Comparison of ENCODE assay signal across 20 cellular contexts in genomic region chr3:153835540-153835939, GRCh38.
A peak's percentile ranks its signal among the peaks of the same experiment; 100 is the strongest.
DNase-seq lines count a peak whose midpoint lies in the region; ATAC-seq, FAIRE-seq and TF ChIP-seq lines count a peak whose summit lies in the region.
"Had no signal": no experiment of that assay in that cellular context is flagged by ENCODE, and none has a peak within 500 bp of the region (broad histone marks: within the 10 kb centered on the region; RNA-seq: fewer than 3 reads in every experiment).

No MANE protein-coding gene starts in this region.

- H3K79me2 ChIP-seq in GM12878 (ENCODE audit: control insufficient read depth, insufficient read depth, low read length) = no peaks in the 10 kb centered on the region

- FAIRE-seq in GM12878 (lab: Jason Lieb, UNC) = no peak
- FAIRE-seq: bronchial epithelial cell, GM18507 had no signal

- SMC1A ChIA-PET in GM12878 (lab: Charles Lee; ENCODE audit: uncharacterized antibody, unreplicated experiment) = interaction anchor here (0.6 to 2.6 kb wide), 8 partner anchors 9 to 188 kb away, joined by 3 to 10 read pairs (median 4); no protein-coding TSS in a partner anchor

- H3K4me1 ChIP-seq in GM12878 (ENCODE audit: control insufficient read depth, insufficient read depth, low read length) = no peaks in the 10 kb centered on the region
- H3K4me1 ChIP-seq: HAP-1, Peyer's patch, upper lobe of right lung had no signal

- no peak for TF ChIP-seq POLR2A in GM12878 (IDR thresholded peaks at IDR 0.05; ENCODE audit: low read depth, low read length)

- ATAC-seq in GM19438 (IDR thresholded peaks at IDR 0.05; ENCODE audit: low read depth, unreplicated experiment) (peak; percentile 65), HG02885 (IDR thresholded peaks at IDR 0.05; ENCODE audit: poor library complexity, unreplicated experiment) (peak; percentile 74), GM12878 (peak; percentile 65), HG03045 (IDR thresholded peaks at IDR 0.05; ENCODE audit: unreplicated experiment) (no peak), GM19324 (IDR thresholded peaks at IDR 0.05; ENCODE audit: low FRiP score, unreplicated experiment) (no peak), HG02970 (IDR thresholded peaks at IDR 0.05; ENCODE audit: low FRiP score, unreplicated experiment) (no peak)
- ATAC-seq: upper lobe of right lung had no signal

- H3K9me3 ChIP-seq in GM12878 (replicated peaks; ENCODE audit: control insufficient read depth, insufficient read depth, low read length) = no peaks in the 10 kb centered on the region
- H3K9me3 ChIP-seq: HAP-1, MG63, Peyer's patch, upper lobe of right lung had no signal

- no peak overlapping the region for H3K27ac ChIP-seq in GM12878 (ENCODE audit: control insufficient read depth, insufficient read depth)
- H3K27ac ChIP-seq: HL-60, Peyer's patch, upper lobe of right lung had no signal

- RAD21 ChIA-PET in GM12878 (lab: Charles Lee; ENCODE audit: unreplicated experiment) = interaction anchor here (0.5 to 1.8 kb wide), 5 partner anchors 18 to 182 kb away, joined by 3 to 9 read pairs (median 3); no protein-coding TSS in a partner anchor

- WGBS in GM12878 (ENCODE audit: insufficient coverage, insufficient replicate concordance, low lambda C conversion rate, missing lambda C conversion rate) = 3% methylated on average over 3 of the region's 3 CpGs

- H3K4me3 ChIP-seq in GM12878 = no peak overlapping the region
- H3K4me3 ChIP-seq: HAP-1, lung, MG63, Peyer's patch, upper lobe of right lung had no signal

- TF ChIP-seq CTCF in GM12878 (IDR thresholded peaks at IDR 0.05 in 2 of 3, conservative IDR thresholded peaks at IDR 0.05 in 1 of 3; ENCODE audit: control insufficient read depth in 2 of 3, extremely low read depth in 1 of 3, insufficient read depth in 1 of 3, low read depth in 3 of 3, low read length in 3 of 3) = peak in 2 of 3 experiments; percentile 12 to 25; a peak in 3 of 6 replicates

- no peak for TF ChIP-seq EP300 in GM12878 (IDR thresholded peaks at IDR 0.05; ENCODE audit: borderline replicate concordance in 1 of 2, control insufficient read depth in 1 of 2, low read depth in 2 of 2, low read length in 2 of 2)

- H3K9ac ChIP-seq in GM12878 (ENCODE audit: control insufficient read depth, insufficient read depth, low read length) = no peak overlapping the region

- in situ Hi-C loops in GM12878 (cut with MboI) = no loop called here

- no peaks in the 10 kb centered on the region for H4K20me1 ChIP-seq in GM12878 (ENCODE audit: control insufficient read depth, insufficient read depth)

- DNase-seq in D341Med (ENCODE audit: low spot score) (peak; percentile 20), GM12878 (ENCODE audit: low read depth, low spot score) (no peak), COLO668 (lab: John Stamatoyannopoulos, UW; ENCODE audit: unreplicated experiment) (no peak)
- DNase-seq: activated CD4-positive, alpha-beta memory T cell treated with anti-CD3 and anti-CD28 coated beads, Interleukin-2, amount 10 ng/mL, durations not matched to agents 7 days and 5 days; DMS 273 treated with DMSO at 0.1 percent for 48 hours; head of caudate nucleus; MG63; Peyer's patch; T-helper 9 cell; upper lobe of right lung had no signal

- no peaks in the 10 kb centered on the region for H3K36me3 ChIP-seq in GM12878 (ENCODE audit: control insufficient read depth in 2 of 2, insufficient read depth in 2 of 2, low read length in 1 of 2)
- H3K36me3 ChIP-seq: HAP-1, MG63, Peyer's patch, upper lobe of right lung had no signal

- no peak overlapping the region for H3K4me2 ChIP-seq in GM12878 (ENCODE audit: control insufficient read depth, insufficient read depth)

- H2AFZ ChIP-seq in GM12878 (ENCODE audit: control insufficient read depth, low read depth, low read length) = no peak overlapping the region

- H3K27me3 ChIP-seq in GM12878 (replicated peaks in 1 of 2; ENCODE audit: control insufficient read depth in 2 of 2, insufficient read depth in 2 of 2, low read length in 1 of 2) = no peaks in the 10 kb centered on the region
- H3K27me3 ChIP-seq: MG63, Peyer's patch, upper lobe of right lung had no signal

- no peak for TF ChIP-seq RAD21 in GM12878 (IDR thresholded peaks at IDR 0.05; ENCODE audit: insufficient read depth, low read depth, low read length)

- BruUV-seq in GM12878 (replicated peaks; lab: Mats Ljungman, UMichigan) = no TSS peak

- CTCF ChIA-PET in GM12878 (lab: Yijun Ruan, JAX) = interaction anchor here (0.6 to 2.5 kb wide), 14 partner anchors 9 to 830 kb away, joined by 3 to 7 read pairs (median 3); no protein-coding TSS in a partner anchor

- POLR2A ChIA-PET in GM12878 (lab: Charles Lee) = no interaction called here

- intact Hi-C loops in GM12878 (cut with micrococcal nuclease; ENCODE audit: unreplicated experiment) = no loop called here

TF ChIP-seq in GM12878, 131 proteins besides CTCF, POLR2A, EP300 and RAD21:
- TF ChIP-seq CEBPB (IDR thresholded peaks at IDR 0.05; ENCODE audit: borderline replicate concordance in 1 of 2, low read depth in 2 of 2, low read length in 2 of 2) (no peak), MEF2A (IDR thresholded peaks at IDR 0.05; ENCODE audit: insufficient read depth, low read depth, low read length) (no peak), IRF5 (IDR thresholded peaks at IDR 0.05; ENCODE audit: borderline replicate concordance) (no peak), MAX (IDR thresholded peaks at IDR 0.05; ENCODE audit: low read depth, low read length) (no peak), YY1 (IDR thresholded peaks at IDR 0.05; ENCODE audit: low read depth, low read length) (peak; percentile 71)

Comparison
In these comparisons a context has a peak if more than half of its experiments do, and no peak if none do; other contexts are left out.
1. ATAC-seq: peak in GM19438 (single experiment), HG02885 (single experiment) and GM12878 (single experiment); none in HG03045 (single experiment), GM19324 (single experiment) and HG02970 (single experiment).